In the genomic region with DNA sequence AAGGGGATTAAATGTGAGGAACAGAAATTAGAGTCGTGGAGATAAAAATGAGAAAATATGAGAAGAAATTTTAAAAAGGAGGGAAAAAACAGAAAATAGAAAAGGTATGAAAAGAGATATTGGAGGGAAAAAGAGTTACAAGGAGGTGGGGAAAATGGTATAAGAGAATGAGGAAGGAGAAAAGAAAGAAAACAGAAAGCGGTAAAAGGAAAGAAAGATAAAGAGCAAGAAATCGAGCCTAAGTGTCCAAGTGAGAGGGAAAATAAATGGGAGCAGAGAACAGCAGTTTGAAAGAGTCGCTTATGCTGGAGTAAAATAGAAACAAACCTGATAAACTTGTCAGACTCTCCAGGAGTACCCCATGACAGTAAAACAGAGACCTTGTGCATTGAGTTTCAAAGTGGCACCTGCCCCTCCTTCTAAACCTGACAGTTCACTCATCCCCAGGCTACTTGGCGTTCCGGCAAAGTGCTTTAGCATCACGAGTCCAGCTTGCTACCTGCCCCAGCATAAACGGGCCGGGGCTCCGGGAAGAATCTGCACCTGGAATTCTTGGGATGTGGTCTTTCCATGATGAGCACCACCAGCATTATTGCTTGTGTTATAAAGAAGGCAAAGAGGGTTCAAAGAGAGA, we compare ENCODE assay signal across 9 cellular contexts. TPM values are rescaled to one million over a fixed set of nuclear protein-coding genes. Genes with fewer than 3 reads are reported as not detected.
DNase-seq lines count a peak whose midpoint lies in the region; ATAC-seq and TF ChIP-seq lines count a peak whose summit lies in the region.
"Had no signal": no experiment of that assay in that cellular context is flagged by ENCODE, and none has a peak within 500 bp of the region (broad histone marks: within the 10 kb centered on the region; RNA-seq: fewer than 3 reads in every experiment).

No MANE protein-coding gene starts in this region.

- H3K27me3 ChIP-seq in OCI-LY3 (ENCODE audit: low read depth, low read length), result no peaks in the 10 kb centered on the region
- no peaks in the 10 kb centered on the region for H3K27me3 ChIP-seq in fibroblast of lung (ENCODE audit: control insufficient read depth, insufficient read depth, low read length)
- no peaks in the 10 kb centered on the region for H3K27me3 ChIP-seq in psoas muscle (ENCODE audit: insufficient read depth in 3 of 3, low read length in 2 of 3)

- DNase-seq in NCI-H524 (lab: John Stamatoyannopoulos, UW) (peak; percentile 23 to 38), NCI-H524 treated with DMSO at 0.1 percent for 48 hours (lab: John Stamatoyannopoulos, UW) (no peak), fibroblast of lung (ENCODE audit: low read depth in 2 of 2) (no peak), psoas muscle (peak in 1 of 2 donors; percentile 40)

- H3K79me2 ChIP-seq in OCI-LY3 (ENCODE audit: low read length) (no peaks in the 10 kb centered on the region), fibroblast of lung (ENCODE audit: control insufficient read depth, insufficient read depth, low read length) (no peaks in the 10 kb centered on the region)

- no peak overlapping the region for H3K27ac ChIP-seq in OCI-LY3 (ENCODE audit: low read length)
- H3K27ac ChIP-seq in fibroblast of lung (ENCODE audit: insufficient read depth, low read length), result peak overlapping the region; percentile 78
- no peak overlapping the region for H3K27ac ChIP-seq in psoas muscle
- H3K27ac ChIP-seq: VCaP had no signal

- TF ChIP-seq CTCF in OCI-LY3 (IDR thresholded peaks at IDR 0.05; ENCODE audit: low read depth, low read length) (no peak), fibroblast of lung (conservative IDR thresholded peaks at IDR 0.05 in 1 of 2, IDR thresholded peaks at IDR 0.05 in 1 of 2; ENCODE audit: low read depth in 1 of 2, low read length in 2 of 2) (no peak), psoas muscle (IDR thresholded peaks at IDR 0.05) (no peak)

- H3K9ac ChIP-seq in OCI-LY3 (ENCODE audit: low read length), result no peak overlapping the region
- peak overlapping the region; percentile 60 for H3K9ac ChIP-seq in fibroblast of lung (ENCODE audit: insufficient read depth, low read length)

- H3K4me1 ChIP-seq in OCI-LY3 (ENCODE audit: low read length) (peaks cover 18% of the 10 kb centered on the region), fibroblast of lung (ENCODE audit: control insufficient read depth, extremely low read depth, insufficient read depth, low read length) (peaks cover 3% of the 10 kb centered on the region), psoas muscle (no peaks in the 10 kb centered on the region)

- WGBS in psoas muscle, 3 donors, result 11 to 16% (median 13%) methylated on average over 10 of the region's 10 CpGs

- H2AFZ ChIP-seq in OCI-LY3 (ENCODE audit: low read depth, low read length), result no peak overlapping the region
- H2AFZ ChIP-seq in fibroblast of lung (ENCODE audit: low read length), result peak overlapping the region; percentile 93

- H3K4me3 ChIP-seq in OCI-LY3 (ENCODE audit: low read length) (0 out of 2 replicates have a peak overlapping the region, but pooled peaks have one; percentile 21), fibroblast of lung (replicated peaks in 1 of 4; ENCODE audit: control extremely low read depth in 1 of 4, insufficient read depth in 1 of 4, low read depth in 3 of 4, low read length in 4 of 4) (peak overlapping the region; percentile 52 to 88 (median 68)), psoas muscle (peak overlapping the region; percentile 81)

- H3K9me3 ChIP-seq in OCI-LY3 (ENCODE audit: insufficient read depth, low read length) (no peaks in the 10 kb centered on the region), fibroblast of lung (ENCODE audit: control insufficient read depth, insufficient read depth, low read depth, low read length) (no peaks in the 10 kb centered on the region), psoas muscle (no peaks in the 10 kb centered on the region)

- H4K20me1 ChIP-seq in OCI-LY3 (ENCODE audit: insufficient read depth, low read length) (no peaks in the 10 kb centered on the region), fibroblast of lung (ENCODE audit: control insufficient read depth, extremely low read depth, insufficient read depth, low read length) (no peaks in the 10 kb centered on the region)

- H3K36me3 ChIP-seq in OCI-LY3 (replicated peaks; ENCODE audit: low read depth, low read length) (no peaks in the 10 kb centered on the region), fibroblast of lung (ENCODE audit: control insufficient read depth, insufficient read depth, low read length) (no peaks in the 10 kb centered on the region), psoas muscle (ENCODE audit: insufficient read depth in 1 of 2, low read depth in 1 of 2) (no peaks in the 10 kb centered on the region)

- H3K4me2 ChIP-seq in OCI-LY3 (ENCODE audit: low read length) (peak overlapping the region; percentile 46), fibroblast of lung (ENCODE audit: extremely low read depth, insufficient read depth, low read length) (peak overlapping the region; percentile 73)

- intact Hi-C loops in psoas muscle (cut with DNase I), result loop anchor here in 1 of 2 donors (10.0 kb wide), 1 partner anchor 97 kb away; no protein-coding TSS in a partner anchor

- ATAC-seq in psoas muscle, result no peak
- no peak for ATAC-seq in HG02763 (IDR thresholded peaks at IDR 0.05; ENCODE audit: unreplicated experiment)
- no peak for ATAC-seq in HG03469 (IDR thresholded peaks at IDR 0.05; ENCODE audit: unreplicated experiment)
- no peak for ATAC-seq in HG03571 (IDR thresholded peaks at IDR 0.05; ENCODE audit: unreplicated experiment)

RNA-seq across cellular contexts. Expression of a gene that starts 0.6 kb away (rescaled TPM):
- 0.77 and 3.1 TPM in 2 replicates for total RNA-seq in fibroblast of lung
- 9.4 and 10.6 TPM in 2 replicates for polyA plus RNA-seq in fibroblast of lung
- 7.9 and 9.9 TPM in 2 replicates for polyA plus RNA-seq in fibroblast of lung (2012)
- 2.5 and 18.5 TPM in 2 replicates for polyA minus RNA-seq in fibroblast of lung (ENCODE audit: low replicate concordance)
- total RNA-seq in psoas muscle, result 10 to 100 TPM in 1 of 4 donors, 1 to 10 TPM in 3; 2.2 to 10.2 (median 5.2) TPM
- polyA plus RNA-seq in psoas muscle, result 1 to 10 TPM; 1.3 to 1.8 (median 1.7) TPM

Comparison
In these comparisons a context has a peak if more than half of its experiments do, and no peak if none do; other contexts are left out.
1. DNase-seq: peak in NCI-H524 (2 of 2); none in NCI-H524 treated with DMSO at 0.1 percent for 48 hours (single experiment) and fibroblast of lung (0 of 2).
2. H3K4me3 ChIP-seq: peak in every context shown above with its lines; median percentile 81 in psoas muscle; 68 in fibroblast of lung; 21 in OCI-LY3.